ENCODE assay signal across 10 cellular contexts in the genomic region with DNA sequence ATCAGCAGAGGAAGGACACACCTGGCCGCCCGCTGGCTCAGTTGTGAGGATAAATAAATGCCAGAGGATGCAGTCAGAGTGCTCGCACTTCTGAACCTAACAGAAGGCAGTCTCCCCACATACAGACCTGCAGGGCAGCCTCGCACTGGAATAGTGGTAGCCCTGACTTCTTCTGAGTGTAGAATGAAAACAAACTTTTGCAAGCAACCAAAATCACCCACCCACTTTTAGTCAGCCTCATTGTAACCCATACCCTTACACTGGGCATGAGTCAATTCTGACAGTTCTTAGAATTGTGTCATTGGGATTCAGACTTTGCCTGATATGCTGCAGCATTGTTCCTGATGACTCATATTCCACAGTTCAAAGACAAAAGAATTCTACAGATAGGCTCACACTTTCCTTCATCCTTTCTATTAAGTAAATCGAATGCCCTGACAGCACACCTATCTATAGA.
DNase-seq lines count a peak whose midpoint lies in the region; ATAC-seq and TF ChIP-seq lines count a peak whose summit lies in the region.
"Had no signal": no experiment of that assay in that cellular context is flagged by ENCODE, and none has a peak within 500 bp of the region (broad histone marks: within the 10 kb centered on the region; RNA-seq: fewer than 3 reads in every experiment).

No MANE protein-coding gene starts in this region.

- H3K9me3 Mint-ChIP-seq in activated T-helper 2 cell treated with anti-CD3 and anti-CD28 coated beads, Interferon-gamma antibody, Interleukin-2, Interleukin-4, amounts not matched to agents 10 μg/mL and 5 μg/mL and 100 μg/mL, durations not matched to agents 14 hours and 24 hours and 36 hours: no peaks in the 10 kb centered on the region
- H3K9me3 Mint-ChIP-seq: naive B cell had no signal

- peaks cover 16% of the 10 kb centered on the region for H3K4me1 Mint-ChIP-seq in activated T-helper 2 cell treated with anti-CD3 and anti-CD28 coated beads, Interferon-gamma antibody, Interleukin-2, Interleukin-4, amounts not matched to agents 10 μg/mL and 5 μg/mL and 100 μg/mL, durations not matched to agents 14 hours and 24 hours and 36 hours (ENCODE audit: low read depth)
- H3K4me1 Mint-ChIP-seq: naive B cell had no signal

- H3K36me3 ChIP-seq in HEK293 (ENCODE audit: control insufficient read depth in 2 of 2, insufficient read depth in 1 of 2, low read length in 2 of 2): no peaks in the 10 kb centered on the region
- H3K36me3 ChIP-seq in upper lobe of right lung: no peaks in the 10 kb centered on the region
- H3K36me3 ChIP-seq: cardiac muscle cell had no signal

- no peak overlapping the region for H3K27ac ChIP-seq in HEK293 (ENCODE audit: extremely low read depth, low read depth, low read length)
- no peak overlapping the region for H3K27ac ChIP-seq in upper lobe of right lung
- H3K27ac ChIP-seq: cardiac muscle cell had no signal

- POLR2A ChIA-PET in HEK293 (lab: Yijun Ruan, JAX): no interaction called here

- no peaks in the 10 kb centered on the region for H3K36me3 Mint-ChIP-seq in activated T-helper 2 cell treated with anti-CD3 and anti-CD28 coated beads, Interferon-gamma antibody, Interleukin-2, Interleukin-4, amounts not matched to agents 10 μg/mL and 5 μg/mL and 100 μg/mL, durations not matched to agents 14 hours and 24 hours and 36 hours (ENCODE audit: low read depth)
- H3K36me3 Mint-ChIP-seq: naive B cell had no signal

- no peak overlapping the region for H3K4me3 Mint-ChIP-seq in activated T-helper 2 cell treated with anti-CD3 and anti-CD28 coated beads, Interferon-gamma antibody, Interleukin-2, Interleukin-4, amounts not matched to agents 10 μg/mL and 5 μg/mL and 100 μg/mL, durations not matched to agents 14 hours and 24 hours and 36 hours (ENCODE audit: low read depth)

- no peaks in the 10 kb centered on the region for H3K9me3 ChIP-seq in HEK293 (ENCODE audit: control insufficient read depth, insufficient read depth, low read depth, low read length)
- H3K9me3 ChIP-seq in upper lobe of right lung: no peaks in the 10 kb centered on the region

- no peaks in the 10 kb centered on the region for H3K27me3 Mint-ChIP-seq in activated T-helper 2 cell treated with anti-CD3 and anti-CD28 coated beads, Interferon-gamma antibody, Interleukin-2, Interleukin-4, amounts not matched to agents 10 μg/mL and 5 μg/mL and 100 μg/mL, durations not matched to agents 14 hours and 24 hours and 36 hours (ENCODE audit: low read depth)

- no peak overlapping the region for H3K27ac Mint-ChIP-seq in activated T-helper 2 cell treated with anti-CD3 and anti-CD28 coated beads, Interferon-gamma antibody, Interleukin-2, Interleukin-4, amounts not matched to agents 10 μg/mL and 5 μg/mL and 100 μg/mL, durations not matched to agents 14 hours and 24 hours and 36 hours
- H3K27ac Mint-ChIP-seq: naive B cell had no signal

- intact Hi-C loops in activated T-helper 2 cell treated with anti-CD3 and anti-CD28 coated beads, Interferon-gamma antibody, Interleukin-2, Interleukin-4, amounts not matched to agents 10 μg/mL and 5 μg/mL and 100 μg/mL, durations not matched to agents 14 hours and 24 hours and 36 hours (cut with micrococcal nuclease): loop anchor here (1.0 kb wide), 2 partner anchors 14 to 38 kb away; no protein-coding TSS in a partner anchor
- intact Hi-C loops in upper lobe of right lung (cut with DNase I): no loop called here

- CTCF ChIA-PET in HEK293 (lab: Yijun Ruan, JAX): interaction anchor here (1.0 kb wide), 1 partner anchor 158 kb away, joined by 4 read pairs; no protein-coding TSS in a partner anchor

- H3K4me3 ChIP-seq in HEK293 (ENCODE audit: low read depth, low read length): no peak overlapping the region
- H3K4me3 ChIP-seq in fibroblast of mammary gland (ENCODE audit: control insufficient read depth, low read depth, low read length): no peak overlapping the region
- H3K4me3 ChIP-seq in upper lobe of right lung: no peak overlapping the region
- H3K4me3 ChIP-seq: cardiac muscle cell had no signal

- H3K4me1 ChIP-seq in HEK293 (ENCODE audit: control insufficient read depth, insufficient read depth, low read length) (0 out of 2 replicates have a peak, but pooled peaks cover 6% of the 10 kb centered on the region), upper lobe of right lung (no peaks in the 10 kb centered on the region)

- ATAC-seq in SK-N-SH treated with all-trans-retinoic acid at 6 μM for 48 hours (peak; percentile 98), upper lobe of right lung (no peak), GM19467 (IDR thresholded peaks at IDR 0.05; ENCODE audit: unreplicated experiment) (no peak)

- H3K27me3 ChIP-seq in upper lobe of right lung: no peaks in the 10 kb centered on the region
- H3K27me3 ChIP-seq: cardiac muscle cell had no signal

- TF ChIP-seq CTCF in HEK293 (tag by site-specific recombination; IDR thresholded peaks at IDR 0.05): no peak
- no peak for TF ChIP-seq CTCF in fibroblast of mammary gland (conservative IDR thresholded peaks at IDR 0.05; ENCODE audit: control insufficient read depth, insufficient read depth, low read depth, low read length)
- TF ChIP-seq CTCF in upper lobe of right lung (IDR thresholded peaks at IDR 0.05): no peak

- DNase-seq in fibroblast of mammary gland (ENCODE audit: low read depth): peak; percentile 83
- DNase-seq in stimulated activated CD4-positive, alpha-beta T cell treated with anti-CD3 and anti-CD28 coated beads, Interleukin-1b, Interleukin-23, amount 100 ng/mL, for 48 hours: peak; percentile 24
- DNase-seq in activated T-helper 2 cell treated with anti-CD3 and anti-CD28 coated beads, Interferon-gamma antibody, Interleukin-2, Interleukin-4, amounts not matched to agents 10 μg/mL and 5 μg/mL and 100 μg/mL, durations not matched to agents 14 hours and 24 hours and 36 hours (ENCODE audit: low spot score): no peak
- DNase-seq in upper lobe of right lung: no peak
- DNase-seq: naive B cell, SHP77 had no signal

TF ChIP-seq in HEK293, 187 proteins besides CTCF, POLR2A, EP300 and RAD21 (continues in another document):
- TF ChIP-seq ZNF404 (tag by site-specific recombination; IDR thresholded peaks at IDR 0.05): no peak
- TF ChIP-seq, protein P1, sequence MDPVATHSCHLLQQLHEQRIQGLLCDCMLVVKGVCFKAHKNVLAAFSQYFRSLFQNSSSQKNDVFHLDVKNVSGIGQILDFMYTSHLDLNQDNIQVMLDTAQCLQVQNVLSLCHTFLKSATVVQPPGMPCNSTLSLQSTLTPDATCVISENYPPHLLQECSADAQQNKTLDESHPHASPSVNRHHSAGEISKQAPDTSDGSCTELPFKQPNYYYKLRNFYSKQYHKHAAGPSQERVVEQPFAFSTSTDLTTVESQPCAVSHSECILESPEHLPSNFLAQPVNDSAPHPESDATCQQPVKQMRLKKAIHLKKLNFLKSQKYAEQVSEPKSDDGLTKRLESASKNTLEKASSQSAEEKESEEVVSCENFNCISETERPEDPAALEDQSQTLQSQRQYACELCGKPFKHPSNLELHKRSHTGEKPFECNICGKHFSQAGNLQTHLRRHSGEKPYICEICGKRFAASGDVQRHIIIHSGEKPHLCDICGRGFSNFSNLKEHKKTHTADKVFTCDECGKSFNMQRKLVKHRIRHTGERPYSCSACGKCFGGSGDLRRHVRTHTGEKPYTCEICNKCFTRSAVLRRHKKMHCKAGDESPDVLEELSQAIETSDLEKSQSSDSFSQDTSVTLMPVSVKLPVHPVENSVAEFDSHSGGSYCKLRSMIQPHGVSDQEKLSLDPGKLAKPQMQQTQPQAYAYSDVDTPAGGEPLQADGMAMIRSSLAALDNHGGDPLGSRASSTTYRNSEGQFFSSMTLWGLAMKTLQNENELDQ (tag by site-specific recombination; IDR thresholded peaks at IDR 0.05; ENCODE audit: low read depth): no peak
- 0 out of 2 replicates have a peak, but pooled peaks have one; percentile 16 for TF ChIP-seq IKZF3 (tag by site-specific recombination; IDR thresholded peaks at IDR 0.05)
- no peak for TF ChIP-seq ZNF530 (tag by site-specific recombination; IDR thresholded peaks at IDR 0.05; ENCODE audit: low read depth)
- no peak for TF ChIP-seq SCRT1 (tag by site-specific recombination; IDR thresholded peaks at IDR 0.05; ENCODE audit: borderline replicate concordance)
- TF ChIP-seq PRDM1 (tag by site-specific recombination; IDR thresholded peaks at IDR 0.05): peak; percentile 92
- TF ChIP-seq ZBTB17 (tag by site-specific recombination; IDR thresholded peaks at IDR 0.05): peak; percentile 74

TF ChIP-seq in SK-N-SH treated with all-trans-retinoic acid at 6 μM for 48 hours, 23 proteins besides CTCF, POLR2A, EP300 and RAD21 (continues in another document):
- TF ChIP-seq BACH2 (CRISPR knock-in tag; IDR thresholded peaks at IDR 0.05; ENCODE audit: borderline replicate concordance) (no peak), RARB (CRISPR knock-in tag; IDR thresholded peaks at IDR 0.05) (no peak), GLIS3 (CRISPR knock-in tag; IDR thresholded peaks at IDR 0.05) (no peak), ESRRG (CRISPR knock-in tag; IDR thresholded peaks at IDR 0.05) (no peak), TOX (CRISPR knock-in tag; IDR thresholded peaks at IDR 0.05; ENCODE audit: borderline replicate concordance) (no peak)
- TF ChIP-seq, protein P2, sequence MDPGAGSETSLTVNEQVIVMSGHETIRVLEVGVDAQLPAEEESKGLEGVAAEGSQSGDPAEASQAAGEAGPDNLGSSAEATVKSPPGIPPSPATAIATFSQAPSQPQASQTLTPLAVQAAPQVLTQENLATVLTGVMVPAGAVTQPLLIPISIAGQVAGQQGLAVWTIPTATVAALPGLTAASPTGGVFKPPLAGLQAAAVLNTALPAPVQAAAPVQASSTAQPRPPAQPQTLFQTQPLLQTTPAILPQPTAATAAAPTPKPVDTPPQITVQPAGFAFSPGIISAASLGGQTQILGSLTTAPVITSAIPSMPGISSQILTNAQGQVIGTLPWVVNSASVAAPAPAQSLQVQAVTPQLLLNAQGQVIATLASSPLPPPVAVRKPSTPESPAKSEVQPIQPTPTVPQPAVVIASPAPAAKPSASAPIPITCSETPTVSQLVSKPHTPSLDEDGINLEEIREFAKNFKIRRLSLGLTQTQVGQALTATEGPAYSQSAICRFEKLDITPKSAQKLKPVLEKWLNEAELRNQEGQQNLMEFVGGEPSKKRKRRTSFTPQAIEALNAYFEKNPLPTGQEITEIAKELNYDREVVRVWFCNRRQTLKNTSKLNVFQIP (CRISPR knock-in tag; IDR thresholded peaks at IDR 0.05; ENCODE audit: borderline replicate concordance, low read depth): no peak

Comparison
In these comparisons a context has a peak if more than half of its experiments do, and no peak if none do; other contexts are left out.
1. DNase-seq: peak in fibroblast of mammary gland (single experiment) and stimulated activated CD4-positive, alpha-beta T cell treated with anti-CD3 and anti-CD28 coated beads, Interleukin-1b, Interleukin-23, amount 100 ng/mL, for 48 hours (single experiment); none in activated T-helper 2 cell treated with anti-CD3 and anti-CD28 coated beads, Interferon-gamma antibody, Interleukin-2, Interleukin-4, amounts not matched to agents 10 μg/mL and 5 μg/mL and 100 μg/mL, durations not matched to agents 14 hours and 24 hours and 36 hours (single experiment) and upper lobe of right lung (single experiment).